In the genomic region with DNA sequence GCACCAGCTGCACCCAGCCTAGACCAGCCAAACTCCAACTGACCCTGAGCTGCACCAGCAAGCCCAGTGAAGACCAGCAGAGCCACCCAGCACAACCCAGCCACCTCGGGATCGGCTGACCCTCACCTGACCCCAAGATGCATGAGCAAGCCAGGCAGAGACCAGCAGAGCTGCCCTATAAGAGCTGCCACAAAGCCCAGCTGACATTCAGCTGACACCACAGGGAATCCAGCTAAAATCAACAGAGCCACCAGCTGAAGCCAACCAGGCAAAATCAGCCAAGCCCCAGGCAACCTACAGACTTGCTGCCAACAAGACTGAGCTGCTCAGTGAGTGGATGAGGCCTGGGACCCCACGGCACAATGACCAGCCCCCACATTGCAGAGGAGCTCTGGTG, we compare ENCODE assay signal across 1 cellular context.
TF ChIP-seq lines count a peak whose summit lies in the region.

No MANE protein-coding gene starts in this region.

TF ChIP-seq in GM23338, 12 proteins besides CTCF, POLR2A, EP300 and RAD21:
- TF ChIP-seq ZNF462 (CRISPR knock-in tag; IDR thresholded peaks at IDR 0.05) (no peak), JUNB (IDR thresholded peaks at IDR 0.05; ENCODE audit: unreplicated experiment) (no peak), ETS1 (IDR thresholded peaks at IDR 0.05) (no peak), EZH2phosphoT487 (IDR thresholded peaks at IDR 0.05; ENCODE audit: unreplicated experiment) (no peak), POLR2AphosphoS5 (IDR thresholded peaks at IDR 0.05; ENCODE audit: low read depth) (no peak), ZNF331 (CRISPR knock-in tag; IDR thresholded peaks at IDR 0.05; ENCODE audit: low read depth) (no peak), NANOG (IDR thresholded peaks at IDR 0.05; ENCODE audit: borderline replicate concordance) (no peak), ZNF114 (CRISPR knock-in tag; IDR thresholded peaks at IDR 0.05) (no peak), STAT1 (IDR thresholded peaks at IDR 0.05; ENCODE audit: unreplicated experiment) (no peak), EZH2 (IDR thresholded peaks at IDR 0.05; ENCODE audit: low read depth, unreplicated experiment) (no peak), CREB1 (CRISPR knock-in tag; IDR thresholded peaks at IDR 0.05; ENCODE audit: low read depth) (no peak)
- TF ChIP-seq, protein P1, sequence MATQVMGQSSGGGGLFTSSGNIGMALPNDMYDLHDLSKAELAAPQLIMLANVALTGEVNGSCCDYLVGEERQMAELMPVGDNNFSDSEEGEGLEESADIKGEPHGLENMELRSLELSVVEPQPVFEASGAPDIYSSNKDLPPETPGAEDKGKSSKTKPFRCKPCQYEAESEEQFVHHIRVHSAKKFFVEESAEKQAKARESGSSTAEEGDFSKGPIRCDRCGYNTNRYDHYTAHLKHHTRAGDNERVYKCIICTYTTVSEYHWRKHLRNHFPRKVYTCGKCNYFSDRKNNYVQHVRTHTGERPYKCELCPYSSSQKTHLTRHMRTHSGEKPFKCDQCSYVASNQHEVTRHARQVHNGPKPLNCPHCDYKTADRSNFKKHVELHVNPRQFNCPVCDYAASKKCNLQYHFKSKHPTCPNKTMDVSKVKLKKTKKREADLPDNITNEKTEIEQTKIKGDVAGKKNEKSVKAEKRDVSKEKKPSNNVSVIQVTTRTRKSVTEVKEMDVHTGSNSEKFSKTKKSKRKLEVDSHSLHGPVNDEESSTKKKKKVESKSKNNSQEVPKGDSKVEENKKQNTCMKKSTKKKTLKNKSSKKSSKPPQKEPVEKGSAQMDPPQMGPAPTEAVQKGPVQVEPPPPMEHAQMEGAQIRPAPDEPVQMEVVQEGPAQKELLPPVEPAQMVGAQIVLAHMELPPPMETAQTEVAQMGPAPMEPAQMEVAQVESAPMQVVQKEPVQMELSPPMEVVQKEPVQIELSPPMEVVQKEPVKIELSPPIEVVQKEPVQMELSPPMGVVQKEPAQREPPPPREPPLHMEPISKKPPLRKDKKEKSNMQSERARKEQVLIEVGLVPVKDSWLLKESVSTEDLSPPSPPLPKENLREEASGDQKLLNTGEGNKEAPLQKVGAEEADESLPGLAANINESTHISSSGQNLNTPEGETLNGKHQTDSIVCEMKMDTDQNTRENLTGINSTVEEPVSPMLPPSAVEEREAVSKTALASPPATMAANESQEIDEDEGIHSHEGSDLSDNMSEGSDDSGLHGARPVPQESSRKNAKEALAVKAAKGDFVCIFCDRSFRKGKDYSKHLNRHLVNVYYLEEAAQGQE (IDR thresholded peaks at IDR 0.05; ENCODE audit: unreplicated experiment) = no peak
